Comparison of ENCODE assay signal across 1 cellular context in the genomic region with DNA sequence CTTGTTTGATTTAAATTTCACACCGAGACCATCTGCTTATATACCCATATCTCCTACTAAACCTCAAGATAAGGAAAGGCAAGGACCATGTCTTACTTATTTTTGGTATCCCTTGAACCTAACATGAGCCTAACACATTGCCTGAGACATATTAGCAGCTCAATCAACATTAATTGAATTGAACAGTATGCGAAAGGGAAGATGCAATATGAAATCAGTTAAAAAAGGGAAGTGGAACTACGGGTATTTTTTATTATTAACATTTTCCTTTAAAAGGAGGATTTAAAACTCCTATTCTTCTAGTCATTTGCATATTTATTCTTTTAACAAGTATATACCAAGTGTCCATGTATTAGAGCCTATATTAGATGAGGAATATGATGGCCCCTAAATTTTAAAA.
TF ChIP-seq lines count a peak whose summit lies in the region.

No MANE protein-coding gene starts in this region.

TF ChIP-seq in GM23338, 12 proteins besides CTCF, POLR2A, EP300 and RAD21 (continued from another document):
- TF ChIP-seq, protein P1, sequence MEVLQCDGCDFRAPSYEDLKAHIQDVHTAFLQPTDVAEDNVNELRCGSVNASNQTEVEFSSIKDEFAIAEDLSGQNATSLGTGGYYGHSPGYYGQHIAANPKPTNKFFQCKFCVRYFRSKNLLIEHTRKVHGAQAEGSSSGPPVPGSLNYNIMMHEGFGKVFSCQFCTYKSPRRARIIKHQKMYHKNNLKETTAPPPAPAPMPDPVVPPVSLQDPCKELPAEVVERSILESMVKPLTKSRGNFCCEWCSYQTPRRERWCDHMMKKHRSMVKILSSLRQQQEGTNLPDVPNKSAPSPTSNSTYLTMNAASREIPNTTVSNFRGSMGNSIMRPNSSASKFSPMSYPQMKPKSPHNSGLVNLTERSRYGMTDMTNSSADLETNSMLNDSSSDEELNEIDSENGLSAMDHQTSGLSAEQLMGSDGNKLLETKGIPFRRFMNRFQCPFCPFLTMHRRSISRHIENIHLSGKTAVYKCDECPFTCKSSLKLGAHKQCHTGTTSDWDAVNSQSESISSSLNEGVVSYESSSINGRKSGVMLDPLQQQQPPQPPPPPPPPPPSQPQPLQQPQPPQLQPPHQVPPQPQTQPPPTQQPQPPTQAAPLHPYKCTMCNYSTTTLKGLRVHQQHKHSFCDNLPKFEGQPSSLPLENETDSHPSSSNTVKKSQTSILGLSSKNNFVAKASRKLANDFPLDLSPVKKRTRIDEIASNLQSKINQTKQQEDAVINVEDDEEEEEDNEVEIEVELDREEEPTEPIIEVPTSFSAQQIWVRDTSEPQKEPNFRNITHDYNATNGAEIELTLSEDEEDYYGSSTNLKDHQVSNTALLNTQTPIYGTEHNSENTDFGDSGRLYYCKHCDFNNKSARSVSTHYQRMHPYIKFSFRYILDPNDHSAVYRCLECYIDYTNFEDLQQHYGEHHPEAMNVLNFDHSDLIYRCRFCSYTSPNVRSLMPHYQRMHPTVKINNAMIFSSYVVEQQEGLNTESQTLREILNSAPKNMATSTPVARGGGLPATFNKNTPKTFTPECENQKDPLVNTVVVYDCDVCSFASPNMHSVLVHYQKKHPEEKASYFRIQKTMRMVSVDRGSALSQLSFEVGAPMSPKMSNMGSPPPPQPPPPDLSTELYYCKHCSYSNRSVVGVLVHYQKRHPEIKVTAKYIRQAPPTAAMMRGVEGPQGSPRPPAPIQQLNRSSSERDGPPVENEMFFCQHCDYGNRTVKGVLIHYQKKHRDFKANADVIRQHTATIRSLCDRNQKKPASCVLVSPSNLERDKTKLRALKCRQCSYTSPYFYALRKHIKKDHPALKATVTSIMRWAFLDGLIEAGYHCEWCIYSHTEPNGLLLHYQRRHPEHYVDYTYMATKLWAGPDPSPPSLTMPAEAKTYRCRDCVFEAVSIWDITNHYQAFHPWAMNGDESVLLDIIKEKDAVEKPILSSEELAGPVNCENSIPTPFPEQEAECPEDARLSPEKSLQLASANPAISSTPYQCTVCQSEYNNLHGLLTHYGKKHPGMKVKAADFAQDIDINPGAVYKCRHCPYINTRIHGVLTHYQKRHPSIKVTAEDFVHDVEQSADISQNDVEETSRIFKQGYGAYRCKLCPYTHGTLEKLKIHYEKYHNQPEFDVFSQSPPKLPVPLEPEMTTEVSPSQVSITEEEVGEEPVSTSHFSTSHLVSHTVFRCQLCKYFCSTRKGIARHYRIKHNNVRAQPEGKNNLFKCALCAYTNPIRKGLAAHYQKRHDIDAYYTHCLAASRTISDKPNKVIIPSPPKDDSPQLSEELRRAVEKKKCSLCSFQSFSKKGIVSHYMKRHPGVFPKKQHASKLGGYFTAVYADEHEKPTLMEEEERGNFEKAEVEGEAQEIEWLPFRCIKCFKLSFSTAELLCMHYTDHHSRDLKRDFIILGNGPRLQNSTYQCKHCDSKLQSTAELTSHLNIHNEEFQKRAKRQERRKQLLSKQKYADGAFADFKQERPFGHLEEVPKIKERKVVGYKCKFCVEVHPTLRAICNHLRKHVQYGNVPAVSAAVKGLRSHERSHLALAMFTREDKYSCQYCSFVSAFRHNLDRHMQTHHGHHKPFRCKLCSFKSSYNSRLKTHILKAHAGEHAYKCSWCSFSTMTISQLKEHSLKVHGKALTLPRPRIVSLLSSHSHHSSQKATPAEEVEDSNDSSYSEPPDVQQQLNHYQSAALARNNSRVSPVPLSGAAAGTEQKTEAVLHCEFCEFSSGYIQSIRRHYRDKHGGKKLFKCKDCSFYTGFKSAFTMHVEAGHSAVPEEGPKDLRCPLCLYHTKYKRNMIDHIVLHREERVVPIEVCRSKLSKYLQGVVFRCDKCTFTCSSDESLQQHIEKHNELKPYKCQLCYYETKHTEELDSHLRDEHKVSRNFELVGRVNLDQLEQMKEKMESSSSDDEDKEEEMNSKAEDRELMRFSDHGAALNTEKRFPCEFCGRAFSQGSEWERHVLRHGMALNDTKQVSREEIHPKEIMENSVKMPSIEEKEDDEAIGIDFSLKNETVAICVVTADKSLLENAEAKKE (CRISPR knock-in tag; IDR thresholded peaks at IDR 0.05) = no peak
- TF ChIP-seq EZH2phosphoT487 (IDR thresholded peaks at IDR 0.05; ENCODE audit: unreplicated experiment) (no peak), NANOG (IDR thresholded peaks at IDR 0.05; ENCODE audit: borderline replicate concordance) (no peak), JUNB (IDR thresholded peaks at IDR 0.05; ENCODE audit: unreplicated experiment) (no peak), EZH2 (IDR thresholded peaks at IDR 0.05; ENCODE audit: low read depth, unreplicated experiment) (no peak), CREB1 (CRISPR knock-in tag; IDR thresholded peaks at IDR 0.05; ENCODE audit: low read depth) (no peak), STAT1 (IDR thresholded peaks at IDR 0.05; ENCODE audit: unreplicated experiment) (no peak), ZNF114 (CRISPR knock-in tag; IDR thresholded peaks at IDR 0.05) (no peak), POLR2AphosphoS5 (IDR thresholded peaks at IDR 0.05; ENCODE audit: low read depth) (no peak)
- TF ChIP-seq, protein P2, sequence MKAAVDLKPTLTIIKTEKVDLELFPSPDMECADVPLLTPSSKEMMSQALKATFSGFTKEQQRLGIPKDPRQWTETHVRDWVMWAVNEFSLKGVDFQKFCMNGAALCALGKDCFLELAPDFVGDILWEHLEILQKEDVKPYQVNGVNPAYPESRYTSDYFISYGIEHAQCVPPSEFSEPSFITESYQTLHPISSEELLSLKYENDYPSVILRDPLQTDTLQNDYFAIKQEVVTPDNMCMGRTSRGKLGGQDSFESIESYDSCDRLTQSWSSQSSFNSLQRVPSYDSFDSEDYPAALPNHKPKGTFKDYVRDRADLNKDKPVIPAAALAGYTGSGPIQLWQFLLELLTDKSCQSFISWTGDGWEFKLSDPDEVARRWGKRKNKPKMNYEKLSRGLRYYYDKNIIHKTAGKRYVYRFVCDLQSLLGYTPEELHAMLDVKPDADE (IDR thresholded peaks at IDR 0.05) = no peak
- TF ChIP-seq, protein P3, sequence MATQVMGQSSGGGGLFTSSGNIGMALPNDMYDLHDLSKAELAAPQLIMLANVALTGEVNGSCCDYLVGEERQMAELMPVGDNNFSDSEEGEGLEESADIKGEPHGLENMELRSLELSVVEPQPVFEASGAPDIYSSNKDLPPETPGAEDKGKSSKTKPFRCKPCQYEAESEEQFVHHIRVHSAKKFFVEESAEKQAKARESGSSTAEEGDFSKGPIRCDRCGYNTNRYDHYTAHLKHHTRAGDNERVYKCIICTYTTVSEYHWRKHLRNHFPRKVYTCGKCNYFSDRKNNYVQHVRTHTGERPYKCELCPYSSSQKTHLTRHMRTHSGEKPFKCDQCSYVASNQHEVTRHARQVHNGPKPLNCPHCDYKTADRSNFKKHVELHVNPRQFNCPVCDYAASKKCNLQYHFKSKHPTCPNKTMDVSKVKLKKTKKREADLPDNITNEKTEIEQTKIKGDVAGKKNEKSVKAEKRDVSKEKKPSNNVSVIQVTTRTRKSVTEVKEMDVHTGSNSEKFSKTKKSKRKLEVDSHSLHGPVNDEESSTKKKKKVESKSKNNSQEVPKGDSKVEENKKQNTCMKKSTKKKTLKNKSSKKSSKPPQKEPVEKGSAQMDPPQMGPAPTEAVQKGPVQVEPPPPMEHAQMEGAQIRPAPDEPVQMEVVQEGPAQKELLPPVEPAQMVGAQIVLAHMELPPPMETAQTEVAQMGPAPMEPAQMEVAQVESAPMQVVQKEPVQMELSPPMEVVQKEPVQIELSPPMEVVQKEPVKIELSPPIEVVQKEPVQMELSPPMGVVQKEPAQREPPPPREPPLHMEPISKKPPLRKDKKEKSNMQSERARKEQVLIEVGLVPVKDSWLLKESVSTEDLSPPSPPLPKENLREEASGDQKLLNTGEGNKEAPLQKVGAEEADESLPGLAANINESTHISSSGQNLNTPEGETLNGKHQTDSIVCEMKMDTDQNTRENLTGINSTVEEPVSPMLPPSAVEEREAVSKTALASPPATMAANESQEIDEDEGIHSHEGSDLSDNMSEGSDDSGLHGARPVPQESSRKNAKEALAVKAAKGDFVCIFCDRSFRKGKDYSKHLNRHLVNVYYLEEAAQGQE (IDR thresholded peaks at IDR 0.05; ENCODE audit: unreplicated experiment) = no peak
